In the genomic region with DNA sequence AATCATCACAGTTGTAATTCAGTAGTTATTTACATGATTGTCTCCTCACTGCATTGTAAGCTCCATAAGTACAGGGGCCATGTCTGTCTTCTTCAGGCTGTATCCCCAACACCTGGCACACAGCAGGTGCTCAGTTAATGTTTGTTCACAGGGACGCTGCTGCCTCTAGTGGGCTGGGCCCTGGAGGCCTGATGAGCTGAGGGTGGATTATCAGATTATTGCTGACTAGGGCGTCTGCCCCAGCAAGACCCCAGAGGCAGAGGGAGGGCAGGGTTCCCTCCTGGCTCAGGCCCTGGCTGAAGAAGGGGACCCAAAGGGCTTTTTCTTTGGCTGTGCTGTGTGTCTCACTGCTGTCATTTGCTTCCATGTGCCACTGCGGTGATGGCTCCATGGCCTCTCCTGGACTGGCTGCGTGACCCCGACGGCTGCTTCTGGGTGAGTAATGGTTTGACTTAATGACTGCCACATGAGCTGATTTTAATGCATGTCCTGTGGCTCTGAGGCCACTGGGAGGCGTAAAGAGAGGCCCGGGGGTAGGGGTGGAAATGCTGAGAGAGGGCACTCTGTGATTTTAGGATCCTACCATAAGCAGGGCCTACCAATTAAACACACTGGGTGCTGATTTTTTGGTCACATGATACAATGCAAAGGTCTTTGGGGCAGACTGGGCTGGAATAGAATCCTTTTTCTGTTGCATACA, we compare ENCODE assay signal across 9 cellular contexts. TPM values are rescaled to one million over a fixed set of nuclear protein-coding genes. Genes with fewer than 3 reads are reported as not detected.
DNase-seq lines count a peak whose midpoint lies in the region; ATAC-seq and TF ChIP-seq lines count a peak whose summit lies in the region.
"Had no signal": no experiment of that assay in that cellular context is flagged by ENCODE, and none has a peak within 500 bp of the region (broad histone marks: within the 10 kb centered on the region; RNA-seq: fewer than 3 reads in every experiment).

No MANE protein-coding gene starts in this region.

- H3K4me3 Mint-ChIP-seq in activated CD8-positive, alpha-beta memory T cell treated with anti-CD3 and anti-CD28 coated beads, Interleukin-2, amount 10 ng/mL, durations not matched to agents 7 days and 5 days, result no peak overlapping the region
- no peak overlapping the region for H3K4me3 Mint-ChIP-seq in stimulated activated effector memory CD8-positive, alpha-beta T cell treated with anti-CD3 and anti-CD28 coated beads, Interleukin-12 subunit alpha, Interleukin-12 subunit beta, amount 100 ng/mL, for 72 hours
- H3K4me3 Mint-ChIP-seq: natural killer cell treated with Interleukin-12 subunit alpha and Interleukin-12 subunit beta and Interleukin-15 and Interleukin-18, amount 100 ng/mL, for 72 hours had no signal

- TF ChIP-seq CTCF in choroid plexus epithelial cell (conservative IDR thresholded peaks at IDR 0.05; ENCODE audit: low read depth, low read length), result peak; percentile 68
- peak in 1 of 6 experiments; percentile 7 for TF ChIP-seq CTCF in upper lobe of left lung (IDR thresholded peaks at IDR 0.05)

- H3K27me3 ChIP-seq in upper lobe of left lung, result no peaks in the 10 kb centered on the region

- 79 to 85% methylated on average over 8 of the region's 8 CpGs for WGBS in upper lobe of left lung, 2 donors

- DNase-seq in activated CD8-positive, alpha-beta memory T cell treated with anti-CD3 and anti-CD28 coated beads, Interleukin-2, amount 10 ng/mL, durations not matched to agents 7 days and 5 days, result peak; percentile 48
- no peak for DNase-seq in activated CD8-positive, alpha-beta memory T cell treated with anti-CD3 and anti-CD28 coated beads for 24 hours
- DNase-seq in NCI-H82 treated with DMSO at 0.1 percent for 48 hours (lab: John Stamatoyannopoulos, UW; ENCODE audit: unreplicated experiment), result peak; percentile 55
- peak; percentile 40 for DNase-seq in choroid plexus epithelial cell (ENCODE audit: low read depth)
- no peak for DNase-seq in stimulated activated effector memory CD8-positive, alpha-beta T cell treated with anti-CD3 and anti-CD28 coated beads, Interleukin-12 subunit alpha, Interleukin-12 subunit beta, amount 100 ng/mL, for 72 hours (ENCODE audit: low spot score in 2 of 2)
- DNase-seq in NCI-H128 (lab: John Stamatoyannopoulos, UW; ENCODE audit: unreplicated experiment), result no peak
- no peak for DNase-seq in upper lobe of left lung

- no peak for ATAC-seq in activated CD8-positive, alpha-beta memory T cell treated with anti-CD3 and anti-CD28 coated beads, Interleukin-2, amount 10 ng/mL, durations not matched to agents 7 days and 5 days
- peak; percentile 40 for ATAC-seq in stimulated activated effector memory CD8-positive, alpha-beta T cell treated with anti-CD3 and anti-CD28 coated beads, Interleukin-12 subunit alpha, Interleukin-12 subunit beta, amount 100 ng/mL, for 72 hours
- ATAC-seq in upper lobe of left lung (ENCODE audit: low FRiP score in 2 of 2) (no peak), GM19455 (IDR thresholded peaks at IDR 0.05; ENCODE audit: unreplicated experiment) (no peak)
- ATAC-seq: natural killer cell treated with Interleukin-12 subunit alpha and Interleukin-12 subunit beta and Interleukin-15 and Interleukin-18, amount 100 ng/mL, for 72 hours had no signal

- H3K4me3 ChIP-seq in choroid plexus epithelial cell (ENCODE audit: low read depth, low read length) (no peak overlapping the region), upper lobe of left lung (no peak overlapping the region)

- CTCF ChIA-PET in activated CD8-positive, alpha-beta memory T cell treated with anti-CD3 and anti-CD28 coated beads, Interleukin-2, amount 10 ng/mL, durations not matched to agents 7 days and 5 days (lab: Charles Lee), result interaction anchor here (0.6 to 1.4 kb wide), 6 partner anchors 11 to 309 kb away, joined by 3 to 10 read pairs (median 3); no protein-coding TSS in a partner anchor

- TF ChIP-seq EP300 in upper lobe of left lung (IDR thresholded peaks at IDR 0.05), result no peak

- peaks cover 0 to 8% (median 3%) of the 10 kb centered on the region in 4 donors for H3K36me3 ChIP-seq in upper lobe of left lung

- H3K4me1 ChIP-seq in upper lobe of left lung, result peaks cover 9 to 41% (median 12%) of the 10 kb centered on the region in 4 donors

- no peaks in the 10 kb centered on the region for H3K9me3 ChIP-seq in upper lobe of left lung

- no peaks in the 10 kb centered on the region for H3K9me3 Mint-ChIP-seq in activated CD8-positive, alpha-beta memory T cell treated with anti-CD3 and anti-CD28 coated beads, Interleukin-2, amount 10 ng/mL, durations not matched to agents 7 days and 5 days (ENCODE audit: low read depth)
- H3K9me3 Mint-ChIP-seq in stimulated activated effector memory CD8-positive, alpha-beta T cell treated with anti-CD3 and anti-CD28 coated beads, Interleukin-12 subunit alpha, Interleukin-12 subunit beta, amount 100 ng/mL, for 72 hours, result no peaks in the 10 kb centered on the region
- H3K9me3 Mint-ChIP-seq: natural killer cell treated with Interleukin-12 subunit alpha and Interleukin-12 subunit beta and Interleukin-15 and Interleukin-18, amount 100 ng/mL, for 72 hours had no signal

- H3K27me3 Mint-ChIP-seq in activated CD8-positive, alpha-beta memory T cell treated with anti-CD3 and anti-CD28 coated beads, Interleukin-2, amount 10 ng/mL, durations not matched to agents 7 days and 5 days, result no peaks in the 10 kb centered on the region
- H3K27me3 Mint-ChIP-seq: natural killer cell treated with Interleukin-12 subunit alpha and Interleukin-12 subunit beta and Interleukin-15 and Interleukin-18, amount 100 ng/mL, for 72 hours had no signal

- no peak for TF ChIP-seq POLR2A in upper lobe of left lung (IDR thresholded peaks at IDR 0.05)

- peaks cover 12% of the 10 kb centered on the region for H3K4me1 Mint-ChIP-seq in activated CD8-positive, alpha-beta memory T cell treated with anti-CD3 and anti-CD28 coated beads, Interleukin-2, amount 10 ng/mL, durations not matched to agents 7 days and 5 days
- peaks cover 65% of the 10 kb centered on the region for H3K4me1 Mint-ChIP-seq in stimulated activated effector memory CD8-positive, alpha-beta T cell treated with anti-CD3 and anti-CD28 coated beads, Interleukin-12 subunit alpha, Interleukin-12 subunit beta, amount 100 ng/mL, for 72 hours

- no peak overlapping the region for H3K27ac Mint-ChIP-seq in activated CD8-positive, alpha-beta memory T cell treated with anti-CD3 and anti-CD28 coated beads, Interleukin-2, amount 10 ng/mL, durations not matched to agents 7 days and 5 days
- H3K27ac Mint-ChIP-seq in stimulated activated effector memory CD8-positive, alpha-beta T cell treated with anti-CD3 and anti-CD28 coated beads, Interleukin-12 subunit alpha, Interleukin-12 subunit beta, amount 100 ng/mL, for 72 hours, result peak overlapping the region; percentile 6
- H3K27ac Mint-ChIP-seq: natural killer cell treated with Interleukin-12 subunit alpha and Interleukin-12 subunit beta and Interleukin-15 and Interleukin-18, amount 100 ng/mL, for 72 hours had no signal

- no peaks in the 10 kb centered on the region for H3K36me3 Mint-ChIP-seq in activated CD8-positive, alpha-beta memory T cell treated with anti-CD3 and anti-CD28 coated beads, Interleukin-2, amount 10 ng/mL, durations not matched to agents 7 days and 5 days
- peaks cover 25% of the 10 kb centered on the region for H3K36me3 Mint-ChIP-seq in stimulated activated effector memory CD8-positive, alpha-beta T cell treated with anti-CD3 and anti-CD28 coated beads, Interleukin-12 subunit alpha, Interleukin-12 subunit beta, amount 100 ng/mL, for 72 hours
- H3K36me3 Mint-ChIP-seq: natural killer cell treated with Interleukin-12 subunit alpha and Interleukin-12 subunit beta and Interleukin-15 and Interleukin-18, amount 100 ng/mL, for 72 hours had no signal

- no peak overlapping the region for H3K27ac ChIP-seq in upper lobe of left lung

RNA-seq across cellular contexts. Expression of a gene that starts 20.8 kb away (rescaled TPM):
- 10 to 100 TPM; 73.7 to 83.8 TPM for total RNA-seq in activated CD8-positive, alpha-beta memory T cell treated with anti-CD3 and anti-CD28 coated beads, Interleukin-2, amount 10 ng/mL, durations not matched to agents 7 days and 5 days
- 100 to 1,000 TPM in 1 of 6 donors, 10 to 100 TPM in 5; 43.5 to 109 (median 51.9) TPM for total RNA-seq in upper lobe of left lung

Comparison
In these comparisons a context has a peak if more than half of its experiments do, and no peak if none do; other contexts are left out.
1. DNase-seq: peak in activated CD8-positive, alpha-beta memory T cell treated with anti-CD3 and anti-CD28 coated beads, Interleukin-2, amount 10 ng/mL, durations not matched to agents 7 days and 5 days (single experiment), NCI-H82 treated with DMSO at 0.1 percent for 48 hours (single experiment) and choroid plexus epithelial cell (single experiment); none in activated CD8-positive, alpha-beta memory T cell treated with anti-CD3 and anti-CD28 coated beads for 24 hours (single experiment), stimulated activated effector memory CD8-positive, alpha-beta T cell treated with anti-CD3 and anti-CD28 coated beads, Interleukin-12 subunit alpha, Interleukin-12 subunit beta, amount 100 ng/mL, for 72 hours (0 of 2), NCI-H128 (single experiment) and upper lobe of left lung (0 of 2).